Comparison of ENCODE assay signal across 8 cellular contexts in the genomic region with DNA sequence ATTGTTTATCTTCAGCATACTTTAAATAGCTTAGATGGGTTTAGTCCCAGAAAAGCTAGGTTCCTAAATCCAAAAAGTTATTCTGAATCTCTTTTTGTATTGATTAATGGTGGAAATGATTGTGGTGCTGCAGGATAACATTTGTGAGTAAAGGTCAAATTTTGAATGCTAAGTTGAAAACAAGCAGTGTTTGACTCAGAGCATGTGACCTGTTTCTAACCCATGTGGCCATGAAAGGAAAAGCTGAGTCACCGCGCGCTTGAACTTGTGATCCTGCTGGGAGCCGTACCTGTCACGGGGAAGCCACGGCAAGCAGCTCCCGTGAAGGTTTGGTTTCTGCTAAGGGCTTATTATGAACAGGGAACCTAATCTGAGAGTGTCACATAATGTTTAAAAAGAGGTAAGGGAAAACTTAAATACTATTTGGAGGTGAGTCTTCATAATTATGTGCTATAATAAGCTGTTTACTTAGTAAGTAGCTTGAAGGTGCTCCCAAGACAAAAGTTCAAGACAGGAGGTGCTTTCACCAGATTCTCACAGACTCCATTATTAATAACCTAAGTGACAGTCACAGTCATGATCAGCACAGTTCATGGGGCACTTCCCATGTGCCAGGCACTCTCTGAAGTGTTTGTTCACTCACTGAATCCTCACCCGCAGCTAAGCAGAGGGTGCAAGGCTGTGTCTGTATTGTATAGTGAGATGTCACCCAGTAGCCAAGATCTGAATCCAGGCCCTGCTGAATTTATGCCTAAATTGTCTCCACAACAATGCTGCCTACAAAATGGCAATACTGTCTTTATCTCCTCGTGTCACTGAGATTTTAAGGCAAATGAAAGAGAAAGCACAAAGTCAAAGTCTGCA.
A peak's percentile ranks its signal among the peaks of the same experiment; 100 is the strongest.
DNase-seq lines count a peak whose midpoint lies in the region; ATAC-seq, FAIRE-seq and TF ChIP-seq lines count a peak whose summit lies in the region.

No MANE protein-coding gene starts in this region.

- no peak for TF ChIP-seq CTCF in upper lobe of left lung (IDR thresholded peaks at IDR 0.05)

- 31% methylated on average over 9 of the region's 9 CpGs for WGBS in upper lobe of left lung, 2 donors

- H3K4me1 ChIP-seq in upper lobe of left lung: peaks cover 7 to 18% (median 13%) of the 10 kb centered on the region in 4 donors

- DNase-seq in AG08395 (ENCODE audit: low spot score): peak; percentile 56
- DNase-seq in RCC 7860 (ENCODE audit: low spot score): peak; percentile 66
- DNase-seq in activated effector memory CD4-positive, alpha-beta T cell treated with anti-CD3 and anti-CD28 coated beads, Interleukin-2, amount 50 U/mL, for 16 hours: peak; percentile 90
- DNase-seq in Right ventricle myocardium inferior (ENCODE audit: missing footprints): peak; percentile 76
- DNase-seq in posterior vena cava (ENCODE audit: low spot score): peak; percentile 94
- peak in 1 of 2 donors; percentile 94 for DNase-seq in upper lobe of left lung

- H3K9me3 ChIP-seq in upper lobe of left lung: no peaks in the 10 kb centered on the region

- intact Hi-C loops in Right ventricle myocardium inferior (cut with DNase I): no loop called here
- intact Hi-C loops in posterior vena cava (cut with DNase I): no loop called here

- peak overlapping the region; percentile 29 to 71 (median 58) for H3K27ac ChIP-seq in upper lobe of left lung

- no peak for TF ChIP-seq POLR2A in upper lobe of left lung (IDR thresholded peaks at IDR 0.05)

- no peaks in the 10 kb centered on the region for H3K36me3 ChIP-seq in upper lobe of left lung

- H3K27me3 ChIP-seq in upper lobe of left lung: no peaks in the 10 kb centered on the region

- peak; percentile 68 for FAIRE-seq in RCC 7860 (lab: Jason Lieb, UNC)

- peak in 2 of 4 donors; percentile 61 to 98 for TF ChIP-seq EP300 in upper lobe of left lung (IDR thresholded peaks at IDR 0.05)

- ATAC-seq in GM18907 (IDR thresholded peaks at IDR 0.05; ENCODE audit: unreplicated experiment): peak; percentile 95
- ATAC-seq in HG03139 (IDR thresholded peaks at IDR 0.05; ENCODE audit: unreplicated experiment): peak; percentile 92
- peak; percentile 68 for ATAC-seq in Right ventricle myocardium inferior
- ATAC-seq in upper lobe of left lung (ENCODE audit: low FRiP score in 2 of 2): peak; percentile 83 to 85

- H3K4me3 ChIP-seq in upper lobe of left lung: peak overlapping the region in 2 of 4 donors; percentile 2 to 29
